Comparison of ENCODE assay signal across 33 cellular contexts in genomic region chr3:191985691-191986090, GRCh38.
A peak's percentile ranks its signal among the peaks of the same experiment; 100 is the strongest.
DNase-seq lines count a peak whose midpoint lies in the region; ATAC-seq, FAIRE-seq and TF ChIP-seq lines count a peak whose summit lies in the region.
"Had no signal": no experiment of that assay in that cellular context is flagged by ENCODE, and none has a peak within 500 bp of the region (broad histone marks: within the 10 kb centered on the region; RNA-seq: fewer than 3 reads in every experiment).

No MANE protein-coding gene starts in this region.

- TF ChIP-seq CTCF in SU-DHL-6 (IDR thresholded peaks at IDR 0.05; ENCODE audit: insufficient read depth, low read length, poor library complexity, severe bottlenecking) (no peak), fibroblast of mammary gland (conservative IDR thresholded peaks at IDR 0.05; ENCODE audit: control insufficient read depth, insufficient read depth, low read depth, low read length) (no peak), pancreas (IDR thresholded peaks at IDR 0.05) (no peak)

- H3K4me3 ChIP-seq in Karpas-422 (ENCODE audit: low read length) (no peak overlapping the region), SU-DHL-6 (ENCODE audit: insufficient read depth, low read length, poor library complexity, severe bottlenecking) (no peak overlapping the region), fibroblast of mammary gland (ENCODE audit: control insufficient read depth, low read depth, low read length) (no peak overlapping the region), pancreas (no peak overlapping the region)
- H3K4me3 ChIP-seq: BLaER1 treated with 17β-estradiol and CSF1 and Interleukin-3, amounts not matched to agents 10 nM and 100 nM; colonic mucosa; lower lobe of right lung; prostate gland; sigmoid colon; tibial nerve had no signal

- H3K9me3 ChIP-seq in Karpas-422 (ENCODE audit: low read length) (no peaks in the 10 kb centered on the region), SU-DHL-6 (ENCODE audit: insufficient read depth, low read length) (no peaks in the 10 kb centered on the region), pancreas (no peaks in the 10 kb centered on the region)
- H3K9me3 ChIP-seq: colonic mucosa, lower lobe of right lung, prostate gland, sigmoid colon had no signal

- no peak for FAIRE-seq in pancreas (lab: Jason Lieb, UNC)

- no peak overlapping the region for H3K9ac ChIP-seq in Karpas-422 (ENCODE audit: low read length)
- no peak overlapping the region for H3K9ac ChIP-seq in SU-DHL-6 (ENCODE audit: low read length)
- H3K9ac ChIP-seq: BLaER1 treated with 17β-estradiol and CSF1 and Interleukin-3, amounts not matched to agents 10 nM and 100 nM had no signal

- H3K79me2 ChIP-seq in Karpas-422 (ENCODE audit: low read length), result no peaks in the 10 kb centered on the region
- H3K79me2 ChIP-seq in SU-DHL-6 (ENCODE audit: insufficient read depth, low read length), result no peaks in the 10 kb centered on the region

- H3K9me2 ChIP-seq in Karpas-422 (replicated peaks; ENCODE audit: insufficient read depth, low read length), result no peaks in the 10 kb centered on the region
- H3K9me2 ChIP-seq in SU-DHL-6 (replicated peaks; ENCODE audit: insufficient read depth, low read length), result no peaks in the 10 kb centered on the region

- H3K36me3 ChIP-seq in Karpas-422 (ENCODE audit: insufficient read depth, low read length) (no peaks in the 10 kb centered on the region), SU-DHL-6 (ENCODE audit: low read length) (no peaks in the 10 kb centered on the region), pancreas (no peaks in the 10 kb centered on the region)
- H3K36me3 ChIP-seq: BLaER1 treated with 17β-estradiol and CSF1 and Interleukin-3, amounts not matched to agents 10 nM and 100 nM; colonic mucosa; lower lobe of right lung; prostate gland; sigmoid colon; tibial nerve; WERI-Rb-1 had no signal

- H2AFZ ChIP-seq in Karpas-422 (ENCODE audit: low read length) (no peak overlapping the region), SU-DHL-6 (ENCODE audit: low read depth, low read length, severe bottlenecking) (peak overlapping the region; percentile 14)

- H3F3A ChIP-seq in SU-DHL-6 (ENCODE audit: insufficient read depth), result no peaks in the 10 kb centered on the region

- WGBS in pancreas, 2 donors, result 56 to 77% methylated on average over 3 of the region's 3 CpGs

- DNase-seq in Karpas-422, result no peak
- peak; percentile 4 for DNase-seq in fibroblast of mammary gland (ENCODE audit: low read depth)
- no peak for DNase-seq in activated CD8-positive, alpha-beta memory T cell treated with anti-CD3 and anti-CD28 coated beads for 24 hours
- no peak for DNase-seq in pancreas
- no peak for DNase-seq in activated naive CD4-positive, alpha-beta T cell treated with Interleukin-2 at 50 U/mL for 16 hours
- DNase-seq: activated CD4-positive, alpha-beta T cell treated with anti-CD3 and anti-CD28 coated beads for 4 hours; activated effector memory CD4-positive, alpha-beta T cell treated with Interleukin-2 at 50 U/mL for 16 hours; activated naive CD8-positive, alpha-beta T cell treated with anti-CD3 and anti-CD28 coated beads for 36 hours; activated T-cell treated with anti-CD3 and anti-CD28 coated beads, Interleukin-2, amount 50 U/mL, for 1 hour; colonic mucosa; DMS53; effector memory CD4-positive, alpha-beta T cell; GF-D8; kidney glomerular epithelial cell; lower lobe of right lung; natural killer cell; NCI-H1105; NCI-H187 treated with DMSO at 0.1 percent for 48 hours; NCI-H2171 treated with DMSO at 0.1 percent for 48 hours; NCI-H510A treated with DMSO at 0.1 percent for 48 hours; nucleus accumbens; SIG-M5; sigmoid colon; stimulated activated CD4-positive, alpha-beta T cell treated with anti-CD3 and anti-CD28 coated beads, Interleukin-4, amount 100 ng/mL, for 24 hours; T1000; WERI-Rb-1 had no signal

- H4K20me1 ChIP-seq in Karpas-422 (ENCODE audit: insufficient read depth, low read depth, low read length), result no peaks in the 10 kb centered on the region
- no peaks in the 10 kb centered on the region for H4K20me1 ChIP-seq in SU-DHL-6 (ENCODE audit: low read depth, low read length)
- H4K20me1 ChIP-seq: BLaER1 treated with 17β-estradiol and CSF1 and Interleukin-3, amounts not matched to agents 10 nM and 100 nM had no signal

- H3K4me2 ChIP-seq in Karpas-422 (ENCODE audit: low read depth, low read length, poor library complexity, severe bottlenecking) (peak overlapping the region; percentile 14), SU-DHL-6 (ENCODE audit: low read depth, low read length, poor library complexity, severe bottlenecking) (no peak overlapping the region)
- H3K4me2 ChIP-seq: BLaER1 treated with 17β-estradiol and CSF1 and Interleukin-3, amounts not matched to agents 10 nM and 100 nM had no signal

- H3K4me1 ChIP-seq in Karpas-422 (ENCODE audit: low read length) (peaks cover 10% of the 10 kb centered on the region), pancreas (peaks cover 0 to 4% (median 0%) of the 10 kb centered on the region in 3 donors)
- H3K4me1 ChIP-seq: BLaER1 treated with 17β-estradiol and CSF1 and Interleukin-3, amounts not matched to agents 10 nM and 100 nM; colonic mucosa; foreskin keratinocyte; lower lobe of right lung; prostate gland; sigmoid colon; tibial nerve had no signal

- no peaks in the 10 kb centered on the region for H3K27me3 ChIP-seq in Karpas-422 (ENCODE audit: low read length)
- no peaks in the 10 kb centered on the region for H3K27me3 ChIP-seq in SU-DHL-6 (ENCODE audit: low read length)
- no peaks in the 10 kb centered on the region for H3K27me3 ChIP-seq in pancreas
- H3K27me3 ChIP-seq: BLaER1 treated with 17β-estradiol and CSF1 and Interleukin-3, amounts not matched to agents 10 nM and 100 nM; colonic mucosa; foreskin keratinocyte; sigmoid colon; tibial nerve had no signal

- H3K27ac ChIP-seq in Karpas-422 (ENCODE audit: low read length) (no peak overlapping the region), SU-DHL-6 (ENCODE audit: low read depth, low read length) (no peak overlapping the region), pancreas (no peak overlapping the region)
- H3K27ac ChIP-seq: BLaER1 treated with 17β-estradiol and CSF1 and Interleukin-3, amounts not matched to agents 10 nM and 100 nM; colonic mucosa; foreskin keratinocyte; lower lobe of right lung; prostate gland; sigmoid colon; tibial nerve; WERI-Rb-1 had no signal

- ATAC-seq in pancreas, result no peak
- ATAC-seq in HG02798 (IDR thresholded peaks at IDR 0.05; ENCODE audit: poor library complexity, unreplicated experiment), result no peak
- ATAC-seq: esophagus mucosa, foreskin keratinocyte, lower lobe of right lung, natural killer cell had no signal

- intact Hi-C loops in pancreas (cut with DNase I), result no loop called here
